Comparison of ENCODE assay signal across 1 cellular context in genomic region chr3:42772670-42773408, GRCh38.
TF ChIP-seq lines count a peak whose summit lies in the region.

Gene CCDC13 (minus strand): TSS chr3:42773253. CDS start chr3:42758345, 14,908 bp downstream.

TF ChIP-seq in K562, 482 proteins besides CTCF, POLR2A, EP300 and RAD21 (continued from another document and continues in another):
- TF ChIP-seq, protein P1, sequence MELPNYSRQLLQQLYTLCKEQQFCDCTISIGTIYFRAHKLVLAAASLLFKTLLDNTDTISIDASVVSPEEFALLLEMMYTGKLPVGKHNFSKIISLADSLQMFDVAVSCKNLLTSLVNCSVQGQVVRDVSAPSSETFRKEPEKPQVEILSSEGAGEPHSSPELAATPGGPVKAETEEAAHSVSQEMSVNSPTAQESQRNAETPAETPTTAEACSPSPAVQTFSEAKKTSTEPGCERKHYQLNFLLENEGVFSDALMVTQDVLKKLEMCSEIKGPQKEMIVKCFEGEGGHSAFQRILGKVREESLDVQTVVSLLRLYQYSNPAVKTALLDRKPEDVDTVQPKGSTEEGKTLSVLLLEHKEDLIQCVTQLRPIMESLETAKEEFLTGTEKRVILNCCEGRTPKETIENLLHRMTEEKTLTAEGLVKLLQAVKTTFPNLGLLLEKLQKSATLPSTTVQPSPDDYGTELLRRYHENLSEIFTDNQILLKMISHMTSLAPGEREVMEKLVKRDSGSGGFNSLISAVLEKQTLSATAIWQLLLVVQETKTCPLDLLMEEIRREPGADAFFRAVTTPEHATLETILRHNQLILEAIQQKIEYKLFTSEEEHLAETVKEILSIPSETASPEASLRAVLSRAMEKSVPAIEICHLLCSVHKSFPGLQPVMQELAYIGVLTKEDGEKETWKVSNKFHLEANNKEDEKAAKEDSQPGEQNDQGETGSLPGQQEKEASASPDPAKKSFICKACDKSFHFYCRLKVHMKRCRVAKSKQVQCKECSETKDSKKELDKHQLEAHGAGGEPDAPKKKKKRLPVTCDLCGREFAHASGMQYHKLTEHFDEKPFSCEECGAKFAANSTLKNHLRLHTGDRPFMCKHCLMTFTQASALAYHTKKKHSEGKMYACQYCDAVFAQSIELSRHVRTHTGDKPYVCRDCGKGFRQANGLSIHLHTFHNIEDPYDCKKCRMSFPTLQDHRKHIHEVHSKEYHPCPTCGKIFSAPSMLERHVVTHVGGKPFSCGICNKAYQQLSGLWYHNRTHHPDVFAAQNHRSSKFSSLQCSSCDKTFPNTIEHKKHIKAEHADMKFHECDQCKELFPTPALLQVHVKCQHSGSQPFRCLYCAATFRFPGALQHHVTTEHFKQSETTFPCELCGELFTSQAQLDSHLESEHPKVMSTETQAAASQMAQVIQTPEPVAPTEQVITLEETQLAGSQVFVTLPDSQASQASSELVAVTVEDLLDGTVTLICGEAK (IDR thresholded peaks at IDR 0.05) = peak; percentile 13; the same call in 1 of the 2 replicates
- TF ChIP-seq, protein P1 (CRISPR knock-in tag; IDR thresholded peaks at IDR 0.05) = no peak
- TF ChIP-seq ZNF764 (CRISPR knock-in tag; IDR thresholded peaks at IDR 0.05; ENCODE audit: low read depth) (no peak), MTA3 (IDR thresholded peaks at IDR 0.05; ENCODE audit: borderline replicate concordance) (peak; percentile 43; the same call in 1 of the 2 replicates), ZNF184 (CRISPR knock-in tag; IDR thresholded peaks at IDR 0.05) (0 out of 2 replicates have a peak, but pooled peaks have one; percentile 74), SPI1 (IDR thresholded peaks at IDR 0.05; ENCODE audit: borderline replicate concordance, low read depth, low read length) (peak; percentile 36; the same call in 1 of the 2 replicates), FOXP4 (CRISPR knock-in tag; IDR thresholded peaks at IDR 0.05; ENCODE audit: borderline replicate concordance) (no peak), BMI1 (IDR thresholded peaks at IDR 0.05; ENCODE audit: low read length) (peak; percentile 79), ZKSCAN3 (CRISPR knock-in tag; IDR thresholded peaks at IDR 0.05) (no peak), POLR2H (tag; IDR thresholded peaks at IDR 0.05; ENCODE audit: low read depth) (no peak), EGR1 (conservative IDR thresholded peaks at IDR 0.05) (0 out of 2 replicates have a peak, but pooled peaks have one; percentile 5), RFX5 (IDR thresholded peaks at IDR 0.05; ENCODE audit: low read depth, low read length) (peak; percentile 84), ZNF143 (CRISPR knock-in tag; IDR thresholded peaks at IDR 0.05) (no peak), ATF7 (IDR thresholded peaks at IDR 0.05) (peak; percentile 59; the same call in 1 of the 2 replicates), ZNF407 (IDR thresholded peaks at IDR 0.05; ENCODE audit: low read depth) (peak; percentile 89), CREM (IDR thresholded peaks at IDR 0.05; ENCODE audit: low read depth) (peak; percentile 92), RFX1 (IDR thresholded peaks at IDR 0.05) (peak; percentile 96), L3MBTL2 (IDR thresholded peaks at IDR 0.05) (peak; percentile 36; the same call in 1 of the 2 replicates), YY1 (IDR thresholded peaks at IDR 0.05; ENCODE audit: borderline replicate concordance in 1 of 3, control insufficient read depth in 1 of 3, extremely low read depth in 1 of 3, insufficient read depth in 3 of 3, insufficient read length in 1 of 3, insufficient replicate concordance in 2 of 3, low read depth in 1 of 3, low read length in 2 of 3) (peak in 1 of 3 experiments; percentile 45), CSDE1 (IDR thresholded peaks at IDR 0.05) (peak in 1 of 2 experiments; percentile 88; a peak in 2 of 4 replicates), HCFC1 (IDR thresholded peaks at IDR 0.05; ENCODE audit: low read depth, low read length) (0 out of 2 replicates have a peak, but pooled peaks have one; percentile 22), MIER1 (IDR thresholded peaks at IDR 0.05; ENCODE audit: low read depth) (no peak), CXXC5 (CRISPR knock-in tag; IDR thresholded peaks at IDR 0.05) (peak; percentile 69), NFIC (IDR thresholded peaks at IDR 0.05) (peak; percentile 41), CREB1 (IDR thresholded peaks at IDR 0.05) (peak; percentile 84), CREB1 (CRISPR knock-in tag; IDR thresholded peaks at IDR 0.05) (peak; percentile 74), ZNF785 (CRISPR knock-in tag; IDR thresholded peaks at IDR 0.05) (no peak), POLR2G (IDR thresholded peaks at IDR 0.05; ENCODE audit: low read depth, low read length) (peak; percentile 29; the same call in 1 of the 2 replicates), FOXJ2 (tag; IDR thresholded peaks at IDR 0.05) (no peak), RBM22 (IDR thresholded peaks at IDR 0.05; ENCODE audit: low read depth, low read length, poor library complexity, severe bottlenecking) (peak; percentile 99), ZBTB26 (CRISPR knock-in tag; IDR thresholded peaks at IDR 0.05) (no peak)
- TF ChIP-seq, protein P2, sequence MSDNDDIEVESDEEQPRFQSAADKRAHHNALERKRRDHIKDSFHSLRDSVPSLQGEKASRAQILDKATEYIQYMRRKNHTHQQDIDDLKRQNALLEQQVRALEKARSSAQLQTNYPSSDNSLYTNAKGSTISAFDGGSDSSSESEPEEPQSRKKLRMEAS (CRISPR knock-in tag; IDR thresholded peaks at IDR 0.05) = peak; percentile 32; the same call in 1 of the 2 replicates
- TF ChIP-seq, protein P3, sequence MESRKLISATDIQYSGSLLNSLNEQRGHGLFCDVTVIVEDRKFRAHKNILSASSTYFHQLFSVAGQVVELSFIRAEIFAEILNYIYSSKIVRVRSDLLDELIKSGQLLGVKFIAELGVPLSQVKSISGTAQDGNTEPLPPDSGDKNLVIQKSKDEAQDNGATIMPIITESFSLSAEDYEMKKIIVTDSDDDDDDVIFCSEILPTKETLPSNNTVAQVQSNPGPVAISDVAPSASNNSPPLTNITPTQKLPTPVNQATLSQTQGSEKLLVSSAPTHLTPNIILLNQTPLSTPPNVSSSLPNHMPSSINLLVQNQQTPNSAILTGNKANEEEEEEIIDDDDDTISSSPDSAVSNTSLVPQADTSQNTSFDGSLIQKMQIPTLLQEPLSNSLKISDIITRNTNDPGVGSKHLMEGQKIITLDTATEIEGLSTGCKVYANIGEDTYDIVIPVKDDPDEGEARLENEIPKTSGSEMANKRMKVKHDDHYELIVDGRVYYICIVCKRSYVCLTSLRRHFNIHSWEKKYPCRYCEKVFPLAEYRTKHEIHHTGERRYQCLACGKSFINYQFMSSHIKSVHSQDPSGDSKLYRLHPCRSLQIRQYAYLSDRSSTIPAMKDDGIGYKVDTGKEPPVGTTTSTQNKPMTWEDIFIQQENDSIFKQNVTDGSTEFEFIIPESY (CRISPR knock-in tag; IDR thresholded peaks at IDR 0.05) = peak; percentile 62
- TF ChIP-seq, protein P4, sequence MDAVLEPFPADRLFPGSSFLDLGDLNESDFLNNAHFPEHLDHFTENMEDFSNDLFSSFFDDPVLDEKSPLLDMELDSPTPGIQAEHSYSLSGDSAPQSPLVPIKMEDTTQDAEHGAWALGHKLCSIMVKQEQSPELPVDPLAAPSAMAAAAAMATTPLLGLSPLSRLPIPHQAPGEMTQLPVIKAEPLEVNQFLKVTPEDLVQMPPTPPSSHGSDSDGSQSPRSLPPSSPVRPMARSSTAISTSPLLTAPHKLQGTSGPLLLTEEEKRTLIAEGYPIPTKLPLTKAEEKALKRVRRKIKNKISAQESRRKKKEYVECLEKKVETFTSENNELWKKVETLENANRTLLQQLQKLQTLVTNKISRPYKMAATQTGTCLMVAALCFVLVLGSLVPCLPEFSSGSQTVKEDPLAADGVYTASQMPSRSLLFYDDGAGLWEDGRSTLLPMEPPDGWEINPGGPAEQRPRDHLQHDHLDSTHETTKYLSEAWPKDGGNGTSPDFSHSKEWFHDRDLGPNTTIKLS (IDR thresholded peaks at IDR 0.05; ENCODE audit: borderline replicate concordance, low read depth) = no peak
